In the genomic region with DNA sequence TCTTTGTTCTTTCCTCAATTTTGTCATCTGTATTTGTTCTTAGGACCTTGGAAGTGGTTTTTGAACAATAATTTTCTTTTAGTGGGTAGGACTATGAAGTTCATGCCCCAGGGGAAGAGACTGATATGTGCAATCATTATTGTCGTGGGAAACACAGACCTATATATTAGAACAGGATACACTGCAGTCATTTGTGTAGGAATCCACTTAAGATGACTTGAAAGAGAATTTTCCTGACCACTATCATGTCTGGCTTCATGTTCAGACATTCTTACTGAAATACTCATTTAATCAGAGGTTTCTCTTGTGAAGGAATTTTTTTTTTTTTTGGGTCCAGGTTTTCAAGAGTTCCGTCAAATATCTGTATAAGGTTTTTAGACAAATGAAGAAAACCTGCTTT, we compare ENCODE assay signal across 1 cellular context.
TF ChIP-seq lines count a peak whose summit lies in the region.

No MANE protein-coding gene starts in this region.

TF ChIP-seq in endothelial cell of umbilical vein, 7 proteins besides CTCF, POLR2A, EP300 and RAD21 (continued from another document):
- no peak for TF ChIP-seq MAX (IDR thresholded peaks at IDR 0.05; ENCODE audit: insufficient read depth, insufficient read length)
- no peak for TF ChIP-seq GATA2 (IDR thresholded peaks at IDR 0.05; ENCODE audit: insufficient read depth, insufficient read length, low read depth, low read length)
- no peak for TF ChIP-seq JUN (IDR thresholded peaks at IDR 0.05; ENCODE audit: borderline replicate concordance, insufficient read depth, insufficient read length, low read depth)
- no peak for TF ChIP-seq FOS (IDR thresholded peaks at IDR 0.05; ENCODE audit: borderline replicate concordance, insufficient read depth, low read length)
- TF ChIP-seq MYC (IDR thresholded peaks at IDR 0.05; ENCODE audit: low read depth, low read length): no peak
